In the genomic region with DNA sequence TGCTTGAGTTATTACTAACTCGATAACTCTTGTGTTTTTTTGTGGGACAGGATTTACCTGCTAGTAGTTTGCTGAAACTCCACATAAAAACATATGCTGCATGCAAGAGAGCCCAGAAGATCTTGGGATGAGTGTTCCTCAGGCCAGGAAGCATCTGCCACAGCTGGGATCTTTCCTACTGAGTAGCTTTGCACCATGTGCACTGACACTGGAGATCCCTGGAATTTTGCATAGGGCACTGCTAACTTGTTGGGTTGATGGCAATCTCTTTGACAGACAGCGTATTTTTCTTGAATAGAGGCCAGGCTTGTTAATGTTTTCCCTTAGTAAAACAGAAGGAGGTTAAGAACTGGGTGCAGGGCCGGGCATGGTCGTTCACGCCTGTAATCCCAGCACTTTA, we compare ENCODE assay signal across 1 cellular context.
TF ChIP-seq lines count a peak whose summit lies in the region.

No MANE protein-coding gene starts in this region.

TF ChIP-seq in IMR-90, 13 proteins besides CTCF, POLR2A, EP300 and RAD21:
- TF ChIP-seq MAZ (IDR thresholded peaks at IDR 0.05; ENCODE audit: borderline replicate concordance, low read depth, low read length) (no peak), RFX5 (IDR thresholded peaks at IDR 0.05; ENCODE audit: low read depth, low read length) (no peak), RCOR1 (IDR thresholded peaks at IDR 0.05; ENCODE audit: insufficient replicate concordance, low read length) (no peak), ELK1 (IDR thresholded peaks at IDR 0.05; ENCODE audit: borderline replicate concordance, low read depth, low read length) (no peak), CEBPB (IDR thresholded peaks at IDR 0.05; ENCODE audit: low read depth, low read length) (no peak), MAFK (IDR thresholded peaks at IDR 0.05; ENCODE audit: low read depth, low read length) (no peak), MXI1 (IDR thresholded peaks at IDR 0.05; ENCODE audit: borderline replicate concordance, low read depth, low read length) (no peak), USF2 (IDR thresholded peaks at IDR 0.05; ENCODE audit: low read depth, low read length) (no peak), BHLHE40 (IDR thresholded peaks at IDR 0.05; ENCODE audit: low read depth, low read length) (no peak), SMC3 (IDR thresholded peaks at IDR 0.05; ENCODE audit: low read depth, low read length) (no peak), CHD1 (IDR thresholded peaks at IDR 0.05; ENCODE audit: low read depth, low read length) (no peak), NFE2L2 (IDR thresholded peaks at IDR 0.05; ENCODE audit: low read depth, low read length) (no peak), FOS (IDR thresholded peaks at IDR 0.05; ENCODE audit: low read depth, low read length) (no peak)
